Comparison of ENCODE assay signal across 15 cellular contexts in the genomic region with DNA sequence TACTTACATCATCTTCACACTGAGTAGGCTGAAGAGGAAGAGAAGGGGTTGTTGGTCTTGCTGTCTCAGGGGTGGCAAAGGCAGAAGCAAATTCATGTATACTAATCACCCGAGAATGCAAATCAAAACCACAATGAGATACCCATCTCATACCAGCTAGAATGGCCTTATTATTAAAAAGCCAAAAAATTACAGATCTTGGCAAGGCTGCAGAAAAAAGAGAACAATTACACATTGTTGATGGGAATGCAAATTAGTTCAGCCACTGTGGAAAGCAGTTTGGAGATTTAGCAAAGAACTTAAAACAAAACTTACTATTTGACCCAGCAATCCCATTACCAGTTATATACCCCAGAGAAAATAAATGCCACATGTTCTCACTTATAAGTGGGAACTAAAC.
DNase-seq lines count a peak whose midpoint lies in the region; ATAC-seq and TF ChIP-seq lines count a peak whose summit lies in the region.
"Had no signal": no experiment of that assay in that cellular context is flagged by ENCODE, and none has a peak within 500 bp of the region (broad histone marks: within the 10 kb centered on the region; RNA-seq: fewer than 3 reads in every experiment).

No MANE protein-coding gene starts in this region.

- ATAC-seq in HG03439 (IDR thresholded peaks at IDR 0.05; ENCODE audit: unreplicated experiment): no peak
- ATAC-seq: activated T-cell treated with anti-CD3 and anti-CD28 coated beads, Interleukin-2, amount 50 U/mL, for 72 hours; mucosa of descending colon had no signal

- peak overlapping the region in 55 of 59 donors; percentile 2 to 66 (median 37) for H3K4me3 ChIP-seq in dorsolateral prefrontal cortex
- H3K4me3 ChIP-seq: mucosa of descending colon had no signal

- intact Hi-C loops in dorsolateral prefrontal cortex (cut with DNase I): loop anchor here in 1 of 2 donors (5.0 kb wide), 1 partner anchor 226 kb away; no protein-coding TSS in a partner anchor

- peak; percentile 9 for DNase-seq in Daoy (ENCODE audit: low read depth)
- peak; percentile 86 for DNase-seq in NCI-H526 treated with DMSO at 0.1 percent for 48 hours (lab: John Stamatoyannopoulos, UW)
- DNase-seq in dorsolateral prefrontal cortex: no peak
- DNase-seq in myocyte (ENCODE audit: low read depth): peak; percentile 40
- DNase-seq in stimulated activated naive CD4-positive, alpha-beta T cell treated with Interleukin-2 at 50 U/mL for 16 hours (lab: John Stamatoyannopoulos, UW): no peak
- DNase-seq in NCI-H187 (lab: John Stamatoyannopoulos, UW): no peak
- DNase-seq in cerebellum (ENCODE audit: low spot score): no peak
- DNase-seq: activated T-cell treated with anti-CD3 and anti-CD28 coated beads, Interleukin-2, amount 50 U/mL, for 72 hours; amniotic stem cell; BE2C; DMS153; mucosa of descending colon; NK-92 treated with Interleukin-12 subunit alpha and Interleukin-12 subunit beta, amount 100 ng/mL, for 24 hours; SHP77 had no signal

- H3K27me3 ChIP-seq in dorsolateral prefrontal cortex: no peaks in the 10 kb centered on the region
- H3K27me3 ChIP-seq: BE2C had no signal

- peak in 4 of 56 donors; percentile 6 to 33 (median 16) for TF ChIP-seq CTCF in dorsolateral prefrontal cortex (IDR thresholded peaks at IDR 0.05 in 54 of 56, conservative IDR thresholded peaks at IDR 0.05 in 2 of 56; ENCODE audit: low read depth in 1 of 56, partially characterized antibody in 56 of 56)

- peak overlapping the region; percentile 54 to 97 (median 87) for H3K27ac ChIP-seq in dorsolateral prefrontal cortex

Comparison
In these comparisons a context has a peak if more than half of its experiments do, and no peak if none do; other contexts are left out.
1. DNase-seq: peak in Daoy (single experiment), NCI-H526 treated with DMSO at 0.1 percent for 48 hours (single experiment) and myocyte (single experiment); none in dorsolateral prefrontal cortex (0 of 10), stimulated activated naive CD4-positive, alpha-beta T cell treated with Interleukin-2 at 50 U/mL for 16 hours (single experiment), NCI-H187 (0 of 2) and cerebellum (single experiment).